17 cellular contexts compared by ENCODE assay signal in the genomic region with DNA sequence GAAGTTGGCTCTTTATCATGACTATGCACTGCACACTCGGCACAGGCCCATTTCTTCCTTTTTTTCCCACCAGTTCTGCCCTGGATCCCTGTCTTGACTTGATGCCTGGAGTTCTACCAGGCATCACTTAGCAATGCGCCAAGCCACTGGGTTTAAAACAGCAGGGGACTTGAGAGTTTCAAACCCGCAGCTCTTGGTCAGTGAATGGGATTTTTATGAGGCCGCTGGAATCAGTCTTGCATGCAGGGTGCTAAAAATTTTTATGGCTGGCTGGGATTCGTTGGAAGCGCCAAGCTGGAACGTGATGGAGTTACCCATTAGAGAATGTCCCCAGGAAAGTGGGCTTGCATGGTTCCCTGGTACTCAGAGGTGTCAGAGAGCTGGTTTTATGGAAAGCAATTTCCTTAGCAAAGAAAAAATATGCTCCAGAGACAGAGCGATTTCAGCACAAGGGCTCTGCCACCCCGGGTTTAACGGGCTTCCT.
"Had no signal": no experiment of that assay in that cellular context is flagged by ENCODE, and none has a peak within 500 bp of the region (broad histone marks: within the 10 kb centered on the region; RNA-seq: fewer than 3 reads in every experiment).

No MANE protein-coding gene starts in this region.

- FAIRE-seq: colon, islet of Langerhans had no signal

- H3K36me3 Mint-ChIP-seq: activated naive CD8-positive, alpha-beta T cell treated with anti-CD3 and anti-CD28 coated beads, Interleukin-2, amount 10 ng/mL, durations not matched to agents 7 days and 5 days; stimulated activated memory B cell treated with anti-CD40 and anti-IgM and Interleukin-4, amounts not matched to agents 10 μg/mL and 1 μg/mL and 100 μg/mL, for 72 hours had no signal

- H3K9me3 ChIP-seq: transverse colon had no signal

- H3K36me3 ChIP-seq: esophagus squamous epithelium, left ventricle myocardium inferior, transverse colon had no signal

- H3K4me1 ChIP-seq: esophagus squamous epithelium, left ventricle myocardium inferior, transverse colon had no signal

- H3K27ac Mint-ChIP-seq: activated CD8-positive, alpha-beta T cell treated with anti-CD3 and anti-CD28 coated beads for 36 hours; activated naive CD8-positive, alpha-beta T cell treated with anti-CD3 and anti-CD28 coated beads, Interleukin-2, amount 10 ng/mL, durations not matched to agents 7 days and 5 days; activated T-cell treated with anti-CD3 and anti-CD28 coated beads, Interleukin-2, amount 50 U/mL, for 72 hours; stimulated activated memory B cell treated with anti-CD40 and anti-IgM and Interleukin-4, amounts not matched to agents 10 μg/mL and 1 μg/mL and 100 μg/mL, for 72 hours had no signal

- H3K4me3 ChIP-seq: esophagus squamous epithelium, left ventricle myocardium inferior, transverse colon had no signal

- H3K27me3 Mint-ChIP-seq: activated CD8-positive, alpha-beta T cell treated with anti-CD3 and anti-CD28 coated beads for 36 hours had no signal

- H3K27ac ChIP-seq: esophagus squamous epithelium, left ventricle myocardium inferior, transverse colon had no signal

- DNase-seq: activated CD4-positive, alpha-beta T cell treated with anti-CD3 and anti-CD28 coated beads for 4 hours; activated CD8-positive, alpha-beta memory T cell treated with anti-CD3 and anti-CD28 coated beads, Interleukin-2, amount 50 U/mL, for 4 hours; activated CD8-positive, alpha-beta T cell treated with anti-CD3 and anti-CD28 coated beads for 36 hours; activated gamma-delta T cell treated with Interleukin-2 at 50 U/mL for 16 hours; activated naive CD8-positive, alpha-beta T cell treated with anti-CD3 and anti-CD28 coated beads, Interleukin-2, amount 10 ng/mL, durations not matched to agents 7 days and 5 days; activated T-cell treated with anti-CD3 and anti-CD28 coated beads, Interleukin-2, amount 50 U/mL, for 72 hours; esophagus squamous epithelium; foreskin fibroblast; head of caudate nucleus; left ventricle myocardium inferior; mesendoderm; posterior cingulate gyrus; right cardiac atrium; transverse colon had no signal

- H3K4me1 Mint-ChIP-seq: activated naive CD8-positive, alpha-beta T cell treated with anti-CD3 and anti-CD28 coated beads, Interleukin-2, amount 10 ng/mL, durations not matched to agents 7 days and 5 days; stimulated activated memory B cell treated with anti-CD40 and anti-IgM and Interleukin-4, amounts not matched to agents 10 μg/mL and 1 μg/mL and 100 μg/mL, for 72 hours had no signal

- H3K4me3 Mint-ChIP-seq: activated CD8-positive, alpha-beta T cell treated with anti-CD3 and anti-CD28 coated beads for 36 hours; activated naive CD8-positive, alpha-beta T cell treated with anti-CD3 and anti-CD28 coated beads, Interleukin-2, amount 10 ng/mL, durations not matched to agents 7 days and 5 days; activated T-cell treated with anti-CD3 and anti-CD28 coated beads, Interleukin-2, amount 50 U/mL, for 72 hours; stimulated activated memory B cell treated with anti-CD40 and anti-IgM and Interleukin-4, amounts not matched to agents 10 μg/mL and 1 μg/mL and 100 μg/mL, for 72 hours had no signal
